In genomic region chr22:42511401-42511891, GRCh38 we compare ENCODE assay signal across 1 cellular context.
TF ChIP-seq lines count a peak whose summit lies in the region.

No MANE protein-coding gene starts in this region.

TF ChIP-seq in HepG2, 621 proteins besides CTCF, POLR2A, EP300 and RAD21:
- TF ChIP-seq AKAP8 (CRISPR knock-in tag; IDR thresholded peaks at IDR 0.05): peak; percentile 46; the same call in 1 of the 2 replicates
- peak; percentile 84 for TF ChIP-seq AGO2 (optimal IDR thresholded peaks at IDR 0.05; ENCODE audit: low read depth, low read length)
- peak; percentile 23; the same call in 1 of the 2 replicates for TF ChIP-seq POLR2G (IDR thresholded peaks at IDR 0.05; ENCODE audit: low read depth, low read length)
- no peak for TF ChIP-seq KLF11 (CRISPR knock-in tag; IDR thresholded peaks at IDR 0.05)
- TF ChIP-seq ZC3H13 (CRISPR knock-in tag; IDR thresholded peaks at IDR 0.05): peak; percentile 78; the same call in 1 of the 2 replicates
